In the genomic region with DNA sequence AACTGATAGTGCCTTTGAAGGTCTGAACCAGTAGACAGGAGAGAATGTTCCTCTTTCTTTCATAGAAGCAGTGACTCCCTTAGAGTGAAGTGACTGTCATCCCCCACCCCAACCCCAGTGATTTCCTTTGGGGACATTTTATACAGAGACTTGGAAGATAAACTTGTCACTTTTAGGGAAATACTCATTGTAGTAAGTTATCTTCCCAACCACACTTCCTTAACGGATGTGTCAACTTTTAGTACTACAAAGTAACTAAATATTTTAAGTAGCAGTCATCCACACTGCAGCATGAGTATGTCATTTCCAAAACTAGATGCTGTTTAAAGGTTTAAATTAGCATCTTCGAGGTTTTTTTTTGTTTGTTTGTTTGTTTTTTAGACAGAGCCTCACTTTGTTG, we compare ENCODE assay signal across 2 cellular contexts.
TF ChIP-seq lines count a peak whose summit lies in the region.

No MANE protein-coding gene starts in this region.

TF ChIP-seq in liver, 16 proteins besides CTCF, POLR2A, EP300 and RAD21:
- TF ChIP-seq, protein P1, sequence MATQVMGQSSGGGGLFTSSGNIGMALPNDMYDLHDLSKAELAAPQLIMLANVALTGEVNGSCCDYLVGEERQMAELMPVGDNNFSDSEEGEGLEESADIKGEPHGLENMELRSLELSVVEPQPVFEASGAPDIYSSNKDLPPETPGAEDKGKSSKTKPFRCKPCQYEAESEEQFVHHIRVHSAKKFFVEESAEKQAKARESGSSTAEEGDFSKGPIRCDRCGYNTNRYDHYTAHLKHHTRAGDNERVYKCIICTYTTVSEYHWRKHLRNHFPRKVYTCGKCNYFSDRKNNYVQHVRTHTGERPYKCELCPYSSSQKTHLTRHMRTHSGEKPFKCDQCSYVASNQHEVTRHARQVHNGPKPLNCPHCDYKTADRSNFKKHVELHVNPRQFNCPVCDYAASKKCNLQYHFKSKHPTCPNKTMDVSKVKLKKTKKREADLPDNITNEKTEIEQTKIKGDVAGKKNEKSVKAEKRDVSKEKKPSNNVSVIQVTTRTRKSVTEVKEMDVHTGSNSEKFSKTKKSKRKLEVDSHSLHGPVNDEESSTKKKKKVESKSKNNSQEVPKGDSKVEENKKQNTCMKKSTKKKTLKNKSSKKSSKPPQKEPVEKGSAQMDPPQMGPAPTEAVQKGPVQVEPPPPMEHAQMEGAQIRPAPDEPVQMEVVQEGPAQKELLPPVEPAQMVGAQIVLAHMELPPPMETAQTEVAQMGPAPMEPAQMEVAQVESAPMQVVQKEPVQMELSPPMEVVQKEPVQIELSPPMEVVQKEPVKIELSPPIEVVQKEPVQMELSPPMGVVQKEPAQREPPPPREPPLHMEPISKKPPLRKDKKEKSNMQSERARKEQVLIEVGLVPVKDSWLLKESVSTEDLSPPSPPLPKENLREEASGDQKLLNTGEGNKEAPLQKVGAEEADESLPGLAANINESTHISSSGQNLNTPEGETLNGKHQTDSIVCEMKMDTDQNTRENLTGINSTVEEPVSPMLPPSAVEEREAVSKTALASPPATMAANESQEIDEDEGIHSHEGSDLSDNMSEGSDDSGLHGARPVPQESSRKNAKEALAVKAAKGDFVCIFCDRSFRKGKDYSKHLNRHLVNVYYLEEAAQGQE (IDR thresholded peaks at IDR 0.05) = no peak
- TF ChIP-seq, protein P2, sequence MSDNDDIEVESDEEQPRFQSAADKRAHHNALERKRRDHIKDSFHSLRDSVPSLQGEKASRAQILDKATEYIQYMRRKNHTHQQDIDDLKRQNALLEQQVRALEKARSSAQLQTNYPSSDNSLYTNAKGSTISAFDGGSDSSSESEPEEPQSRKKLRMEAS (IDR thresholded peaks at IDR 0.05) = no peak
- TF ChIP-seq YY1 (IDR thresholded peaks at IDR 0.05) = peak; percentile 19

TF ChIP-seq in HepG2, 621 proteins besides CTCF, POLR2A, EP300 and RAD21:
- TF ChIP-seq, protein P3, sequence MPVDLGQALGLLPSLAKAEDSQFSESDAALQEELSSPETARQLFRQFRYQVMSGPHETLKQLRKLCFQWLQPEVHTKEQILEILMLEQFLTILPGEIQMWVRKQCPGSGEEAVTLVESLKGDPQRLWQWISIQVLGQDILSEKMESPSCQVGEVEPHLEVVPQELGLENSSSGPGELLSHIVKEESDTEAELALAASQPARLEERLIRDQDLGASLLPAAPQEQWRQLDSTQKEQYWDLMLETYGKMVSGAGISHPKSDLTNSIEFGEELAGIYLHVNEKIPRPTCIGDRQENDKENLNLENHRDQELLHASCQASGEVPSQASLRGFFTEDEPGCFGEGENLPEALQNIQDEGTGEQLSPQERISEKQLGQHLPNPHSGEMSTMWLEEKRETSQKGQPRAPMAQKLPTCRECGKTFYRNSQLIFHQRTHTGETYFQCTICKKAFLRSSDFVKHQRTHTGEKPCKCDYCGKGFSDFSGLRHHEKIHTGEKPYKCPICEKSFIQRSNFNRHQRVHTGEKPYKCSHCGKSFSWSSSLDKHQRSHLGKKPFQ (CRISPR knock-in tag; IDR thresholded peaks at IDR 0.05; ENCODE audit: insufficient replicate concordance) = no peak
- TF ChIP-seq ZNF350 (CRISPR knock-in tag; IDR thresholded peaks at IDR 0.05; ENCODE audit: borderline replicate concordance, low read depth) (no peak), ZNF326 (CRISPR knock-in tag; IDR thresholded peaks at IDR 0.05; ENCODE audit: borderline replicate concordance) (no peak), ZNF24 (IDR thresholded peaks at IDR 0.05) (no peak), CREM (IDR thresholded peaks at IDR 0.05) (no peak), CREM (CRISPR knock-in tag; IDR thresholded peaks at IDR 0.05) (no peak), ZBTB7A (CRISPR knock-in tag; IDR thresholded peaks at IDR 0.05) (no peak), SIN3B (IDR thresholded peaks at IDR 0.05; ENCODE audit: low read length) (no peak), ZNF720 (CRISPR knock-in tag; IDR thresholded peaks at IDR 0.05) (no peak), TEAD3 (CRISPR knock-in tag; optimal IDR thresholded peaks at IDR 0.05; ENCODE audit: borderline replicate concordance) (no peak), ASH2L (IDR thresholded peaks at IDR 0.05; ENCODE audit: insufficient read length, low read depth, low read length) (no peak)
- TF ChIP-seq, protein P4, sequence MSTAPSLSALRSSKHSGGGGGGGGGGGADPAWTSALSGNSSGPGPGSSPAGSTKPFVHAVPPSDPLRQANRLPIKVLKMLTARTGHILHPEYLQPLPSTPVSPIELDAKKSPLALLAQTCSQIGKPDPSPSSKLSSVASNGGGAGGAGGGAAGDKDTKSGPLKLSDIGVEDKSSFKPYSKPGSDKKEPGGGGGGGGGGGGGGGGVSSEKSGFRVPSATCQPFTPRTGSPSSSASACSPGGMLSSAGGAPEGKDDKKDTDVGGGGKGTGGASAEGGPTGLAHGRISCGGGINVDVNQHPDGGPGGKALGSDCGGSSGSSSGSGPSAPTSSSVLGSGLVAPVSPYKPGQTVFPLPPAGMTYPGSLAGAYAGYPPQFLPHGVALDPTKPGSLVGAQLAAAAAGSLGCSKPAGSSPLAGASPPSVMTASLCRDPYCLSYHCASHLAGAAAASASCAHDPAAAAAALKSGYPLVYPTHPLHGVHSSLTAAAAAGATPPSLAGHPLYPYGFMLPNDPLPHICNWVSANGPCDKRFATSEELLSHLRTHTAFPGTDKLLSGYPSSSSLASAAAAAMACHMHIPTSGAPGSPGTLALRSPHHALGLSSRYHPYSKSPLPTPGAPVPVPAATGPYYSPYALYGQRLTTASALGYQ (CRISPR knock-in tag; IDR thresholded peaks at IDR 0.05) = no peak
- TF ChIP-seq, protein P5, sequence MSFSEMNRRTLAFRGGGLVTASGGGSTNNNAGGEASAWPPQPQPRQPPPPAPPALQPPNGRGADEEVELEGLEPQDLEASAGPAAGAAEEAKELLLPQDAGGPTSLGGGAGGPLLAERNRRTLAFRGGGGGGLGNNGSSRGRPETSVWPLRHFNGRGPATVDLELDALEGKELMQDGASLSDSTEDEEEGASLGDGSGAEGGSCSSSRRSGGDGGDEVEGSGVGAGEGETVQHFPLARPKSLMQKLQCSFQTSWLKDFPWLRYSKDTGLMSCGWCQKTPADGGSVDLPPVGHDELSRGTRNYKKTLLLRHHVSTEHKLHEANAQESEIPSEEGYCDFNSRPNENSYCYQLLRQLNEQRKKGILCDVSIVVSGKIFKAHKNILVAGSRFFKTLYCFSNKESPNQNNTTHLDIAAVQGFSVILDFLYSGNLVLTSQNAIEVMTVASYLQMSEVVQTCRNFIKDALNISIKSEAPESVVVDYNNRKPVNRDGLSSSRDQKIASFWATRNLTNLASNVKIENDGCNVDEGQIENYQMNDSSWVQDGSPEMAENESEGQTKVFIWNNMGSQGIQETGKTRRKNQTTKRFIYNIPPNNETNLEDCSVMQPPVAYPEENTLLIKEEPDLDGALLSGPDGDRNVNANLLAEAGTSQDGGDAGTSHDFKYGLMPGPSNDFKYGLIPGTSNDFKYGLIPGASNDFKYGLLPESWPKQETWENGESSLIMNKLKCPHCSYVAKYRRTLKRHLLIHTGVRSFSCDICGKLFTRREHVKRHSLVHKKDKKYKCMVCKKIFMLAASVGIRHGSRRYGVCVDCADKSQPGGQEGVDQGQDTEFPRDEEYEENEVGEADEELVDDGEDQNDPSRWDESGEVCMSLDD (CRISPR knock-in tag; IDR thresholded peaks at IDR 0.05; ENCODE audit: borderline replicate concordance) = no peak
- TF ChIP-seq, protein P6, sequence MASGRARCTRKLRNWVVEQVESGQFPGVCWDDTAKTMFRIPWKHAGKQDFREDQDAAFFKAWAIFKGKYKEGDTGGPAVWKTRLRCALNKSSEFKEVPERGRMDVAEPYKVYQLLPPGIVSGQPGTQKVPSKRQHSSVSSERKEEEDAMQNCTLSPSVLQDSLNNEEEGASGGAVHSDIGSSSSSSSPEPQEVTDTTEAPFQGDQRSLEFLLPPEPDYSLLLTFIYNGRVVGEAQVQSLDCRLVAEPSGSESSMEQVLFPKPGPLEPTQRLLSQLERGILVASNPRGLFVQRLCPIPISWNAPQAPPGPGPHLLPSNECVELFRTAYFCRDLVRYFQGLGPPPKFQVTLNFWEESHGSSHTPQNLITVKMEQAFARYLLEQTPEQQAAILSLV (CRISPR knock-in tag; IDR thresholded peaks at IDR 0.05; ENCODE audit: borderline replicate concordance) = no peak
- TF ChIP-seq, protein P7, sequence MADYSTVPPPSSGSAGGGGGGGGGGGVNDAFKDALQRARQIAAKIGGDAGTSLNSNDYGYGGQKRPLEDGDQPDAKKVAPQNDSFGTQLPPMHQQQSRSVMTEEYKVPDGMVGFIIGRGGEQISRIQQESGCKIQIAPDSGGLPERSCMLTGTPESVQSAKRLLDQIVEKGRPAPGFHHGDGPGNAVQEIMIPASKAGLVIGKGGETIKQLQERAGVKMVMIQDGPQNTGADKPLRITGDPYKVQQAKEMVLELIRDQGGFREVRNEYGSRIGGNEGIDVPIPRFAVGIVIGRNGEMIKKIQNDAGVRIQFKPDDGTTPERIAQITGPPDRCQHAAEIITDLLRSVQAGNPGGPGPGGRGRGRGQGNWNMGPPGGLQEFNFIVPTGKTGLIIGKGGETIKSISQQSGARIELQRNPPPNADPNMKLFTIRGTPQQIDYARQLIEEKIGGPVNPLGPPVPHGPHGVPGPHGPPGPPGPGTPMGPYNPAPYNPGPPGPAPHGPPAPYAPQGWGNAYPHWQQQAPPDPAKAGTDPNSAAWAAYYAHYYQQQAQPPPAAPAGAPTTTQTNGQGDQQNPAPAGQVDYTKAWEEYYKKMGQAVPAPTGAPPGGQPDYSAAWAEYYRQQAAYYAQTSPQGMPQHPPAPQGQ (CRISPR knock-in tag; IDR thresholded peaks at IDR 0.05; ENCODE audit: borderline replicate concordance) = no peak
